ENCODE assay signal across 15 cellular contexts in genomic region chr1:231610392-231610791, GRCh38.
"Had no signal": no experiment of that assay in that cellular context is flagged by ENCODE, and none has a peak within 500 bp of the region (broad histone marks: within the 10 kb centered on the region; RNA-seq: fewer than 3 reads in every experiment).

No MANE protein-coding gene starts in this region.

- H3K4me1 ChIP-seq: ascending aorta, breast epithelium, foreskin keratinocyte, pancreas, uterus had no signal

- H3K9me3 Mint-ChIP-seq: effector memory CD8-positive, alpha-beta T cell had no signal

- H3K4me3 Mint-ChIP-seq: activated CD4-positive, alpha-beta T cell treated with anti-CD3 and anti-CD28 coated beads, Interleukin-2, amount 10 ng/mL, durations not matched to agents 7 days and 5 days; activated T-helper 1 cell treated with anti-CD3 and anti-CD28 coated beads, Interleukin-12 subunit alpha, Interleukin-12 subunit beta, Interleukin-2, Interleukin-4 antibody, amounts not matched to agents 30 ng/mL and 10 ng/mL and 1 ng/mL, durations not matched to agents 14 hours and 24 hours and 36 hours; stimulated activated naive B cell treated with anti-CD40 and anti-IgM and Interleukin-4, amounts not matched to agents 10 μg/mL and 1 μg/mL and 100 μg/mL, for 72 hours had no signal

- DNase-seq: activated CD4-positive, alpha-beta T cell treated with anti-CD3 and anti-CD28 coated beads, Interleukin-2, amount 10 ng/mL, durations not matched to agents 7 days and 5 days; activated CD4-positive, CD25-positive, alpha-beta regulatory T cell; activated CD8-positive, alpha-beta memory T cell treated with anti-CD3 and anti-CD28 coated beads for 24 hours; dermis blood vessel endothelial cell; effector memory CD8-positive, alpha-beta T cell; foreskin keratinocyte; left colon; pancreas; stimulated activated CD4-positive, alpha-beta T cell treated with anti-CD3 and anti-CD28 coated beads, Interleukin-2, amount 100 ng/mL, for 48 hours; stimulated activated naive B cell treated with anti-CD40 and anti-IgM and Interleukin-4, amounts not matched to agents 10 μg/mL and 1 μg/mL and 100 μg/mL, for 72 hours; thyroid gland; uterus had no signal

- H3K27ac Mint-ChIP-seq: activated T-helper 1 cell treated with anti-CD3 and anti-CD28 coated beads, Interleukin-12 subunit alpha, Interleukin-12 subunit beta, Interleukin-2, Interleukin-4 antibody, amounts not matched to agents 30 ng/mL and 10 ng/mL and 1 ng/mL, durations not matched to agents 14 hours and 24 hours and 36 hours had no signal

- H3K27me3 ChIP-seq: ascending aorta, breast epithelium, pancreas, thyroid gland, uterus had no signal

- H3K27ac ChIP-seq: ascending aorta, breast epithelium, foreskin keratinocyte, pancreas, thyroid gland, uterus had no signal

- H3K27me3 Mint-ChIP-seq: effector memory CD8-positive, alpha-beta T cell had no signal

- H3K9me3 ChIP-seq: ascending aorta, breast epithelium, pancreas, thyroid gland, uterus had no signal

- H3K36me3 ChIP-seq: ascending aorta, breast epithelium, pancreas, thyroid gland, uterus had no signal

- H3K4me3 ChIP-seq: ascending aorta, breast epithelium, pancreas, thyroid gland, uterus had no signal

- ATAC-seq: effector memory CD8-positive, alpha-beta T cell; foreskin keratinocyte; left colon; stimulated activated naive B cell treated with anti-CD40 and anti-IgM and Interleukin-4, amounts not matched to agents 10 μg/mL and 1 μg/mL and 100 μg/mL, for 72 hours had no signal
